11 cellular contexts compared by ENCODE assay signal in the genomic region with DNA sequence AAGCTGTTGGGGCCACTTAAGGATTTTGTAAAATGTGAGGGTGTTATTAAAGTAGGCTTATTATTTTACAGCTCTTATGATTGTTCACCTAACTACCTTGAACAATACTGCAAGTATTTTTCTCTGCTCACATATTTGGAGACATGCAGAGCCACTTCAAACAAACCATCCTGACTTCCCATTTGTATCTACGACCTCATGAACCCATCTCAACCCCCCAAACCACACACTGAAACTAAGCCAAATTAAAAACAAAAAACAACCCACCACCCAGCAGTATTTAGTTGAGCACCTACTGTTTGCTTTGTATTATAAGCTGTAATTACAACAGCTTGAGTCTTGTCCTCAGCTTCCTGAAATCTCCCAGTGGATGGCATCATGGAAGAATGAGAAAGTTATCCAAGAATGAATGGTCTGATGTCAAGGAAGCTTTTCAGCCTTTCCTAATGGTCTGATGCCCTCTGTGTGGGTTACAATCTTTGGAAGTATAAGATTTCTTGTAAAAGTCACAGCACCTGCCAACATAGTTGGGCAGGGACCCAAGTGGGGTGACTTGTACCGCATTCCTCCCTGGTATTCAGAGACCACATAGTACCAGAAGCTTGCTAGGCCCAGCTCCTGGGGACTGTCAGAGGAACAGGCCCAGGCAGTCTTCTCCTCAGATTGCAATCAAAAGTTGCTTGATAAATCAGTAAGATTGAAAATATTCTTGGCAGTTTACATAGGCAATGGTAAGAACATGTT.
DNase-seq lines count a peak whose midpoint lies in the region; ATAC-seq and TF ChIP-seq lines count a peak whose summit lies in the region.
"Had no signal": no experiment of that assay in that cellular context is flagged by ENCODE, and none has a peak within 500 bp of the region (broad histone marks: within the 10 kb centered on the region; RNA-seq: fewer than 3 reads in every experiment).

No MANE protein-coding gene starts in this region.

- ATAC-seq in HG03520 (IDR thresholded peaks at IDR 0.05; ENCODE audit: unreplicated experiment), result no peak

- H3K27me3 ChIP-seq in CD4-positive, alpha-beta memory T cell (ENCODE audit: insufficient read depth, low read length), result no peaks in the 10 kb centered on the region
- no peaks in the 10 kb centered on the region for H3K27me3 ChIP-seq in MG63
- H3K27me3 ChIP-seq in esophagus muscularis mucosa, result no peaks in the 10 kb centered on the region
- no peaks in the 10 kb centered on the region for H3K27me3 ChIP-seq in sigmoid colon

- CTCF ChIA-PET in CD4-positive, alpha-beta memory T cell (lab: Charles Lee; ENCODE audit: partially characterized antibody), result interaction anchor here (0.7 to 1.8 kb wide), 7 partner anchors 33 to 440 kb away, joined by 3 to 6 read pairs (median 3); no protein-coding TSS in a partner anchor
- CTCF ChIA-PET in activated CD4-positive, alpha-beta memory T cell treated with anti-CD3 and anti-CD28 coated beads for 36 hours (lab: Charles Lee), result interaction anchor here (1.1 to 1.6 kb wide), 2 partner anchors 127 to 339 kb away, joined by 3 to 4 read pairs; no protein-coding TSS in a partner anchor

- no peak for TF ChIP-seq CTCF in esophagus muscularis mucosa (IDR thresholded peaks at IDR 0.05)
- no peak for TF ChIP-seq CTCF in sigmoid colon (IDR thresholded peaks at IDR 0.05)

- peaks cover 0 to 8% of the 10 kb centered on the region in 2 donors for H3K36me3 Mint-ChIP-seq in CD4-positive, alpha-beta memory T cell
- H3K36me3 Mint-ChIP-seq in activated CD4-positive, alpha-beta memory T cell treated with anti-CD3 and anti-CD28 coated beads for 36 hours, result no peaks in the 10 kb centered on the region

- POLR2A ChIA-PET in CD4-positive, alpha-beta memory T cell (lab: Charles Lee; ENCODE audit: partially characterized antibody), result interaction anchor here (0.7 to 4.6 kb wide), 11 partner anchors 8 to 440 kb away, joined by 3 to 21 read pairs (median 8); no protein-coding TSS in a partner anchor
- POLR2A ChIA-PET in activated CD4-positive, alpha-beta memory T cell treated with anti-CD3 and anti-CD28 coated beads for 36 hours (lab: Charles Lee), result no interaction called here

- H3K36me3 ChIP-seq in CD4-positive, alpha-beta memory T cell (ENCODE audit: insufficient read depth, low read length), result no peaks in the 10 kb centered on the region
- no peaks in the 10 kb centered on the region for H3K36me3 ChIP-seq in MG63
- H3K36me3 ChIP-seq in esophagus muscularis mucosa, result no peaks in the 10 kb centered on the region
- H3K36me3 ChIP-seq in sigmoid colon, result no peaks in the 10 kb centered on the region

- intact Hi-C loops in CD4-positive, alpha-beta memory T cell (cut with micrococcal nuclease), result no loop called here
- intact Hi-C loops in esophagus muscularis mucosa (cut with DNase I), result loop anchor here (10.0 kb wide), 1 partner anchor 111 kb away; no protein-coding TSS in a partner anchor
- intact Hi-C loops in sigmoid colon (cut with DNase I), result no loop called here
- intact Hi-C loops in activated CD4-positive, alpha-beta memory T cell treated with anti-CD3 and anti-CD28 coated beads for 36 hours (cut with micrococcal nuclease), result loop anchor here (10.0 kb wide), 1 partner anchor 409 kb away; no protein-coding TSS in a partner anchor

- no peak for DNase-seq in CD4-positive, alpha-beta memory T cell
- DNase-seq in MG63 (peak; percentile 49), esophagus muscularis mucosa (ENCODE audit: extremely low spot score) (no peak), sigmoid colon (no peak), UCSD-AML1 (lab: John Stamatoyannopoulos, UW; ENCODE audit: unreplicated experiment) (no peak), NCI-H2107 (lab: John Stamatoyannopoulos, UW) (no peak)
- DNase-seq in activated CD4-positive, alpha-beta memory T cell treated with anti-CD3 and anti-CD28 coated beads for 36 hours, result no peak
- DNase-seq: NCI-H446 treated with DMSO at 0.1 percent for 48 hours, retina, SIG-M5 had no signal

- H3K4me1 Mint-ChIP-seq in CD4-positive, alpha-beta memory T cell, result peaks cover 32 to 76% (median 58%) of the 10 kb centered on the region in 4 donors
- peaks cover 35% of the 10 kb centered on the region for H3K4me1 Mint-ChIP-seq in activated CD4-positive, alpha-beta memory T cell treated with anti-CD3 and anti-CD28 coated beads for 36 hours (ENCODE audit: low read depth)

- H3K4me3 ChIP-seq in CD4-positive, alpha-beta memory T cell (ENCODE audit: low read length in 2 of 2), result no peak overlapping the region
- no peak overlapping the region for H3K4me3 ChIP-seq in MG63
- H3K4me3 ChIP-seq in esophagus muscularis mucosa, result no peak overlapping the region
- H3K4me3 ChIP-seq in sigmoid colon, result no peak overlapping the region

- peak overlapping the region in 6 of 7 donors; percentile 15 to 94 (median 67) for H3K27ac Mint-ChIP-seq in CD4-positive, alpha-beta memory T cell
- H3K27ac Mint-ChIP-seq in activated CD4-positive, alpha-beta memory T cell treated with anti-CD3 and anti-CD28 coated beads for 36 hours, result no peak overlapping the region

- H3K4me3 Mint-ChIP-seq in CD4-positive, alpha-beta memory T cell, result peak overlapping the region in 7 of 8 donors; percentile 11 to 61 (median 49)
- H3K4me3 Mint-ChIP-seq in activated CD4-positive, alpha-beta memory T cell treated with anti-CD3 and anti-CD28 coated beads for 36 hours, result no peak overlapping the region

- no peaks in the 10 kb centered on the region for H3K9me3 ChIP-seq in CD4-positive, alpha-beta memory T cell (ENCODE audit: control insufficient read depth in 1 of 2, low read length in 2 of 2)
- no peaks in the 10 kb centered on the region for H3K9me3 ChIP-seq in MG63
- H3K9me3 ChIP-seq in esophagus muscularis mucosa, result no peaks in the 10 kb centered on the region
- no peaks in the 10 kb centered on the region for H3K9me3 ChIP-seq in sigmoid colon

- TF ChIP-seq POLR2A in esophagus muscularis mucosa (IDR thresholded peaks at IDR 0.05; ENCODE audit: low read depth) (no peak), sigmoid colon (IDR thresholded peaks at IDR 0.05) (no peak)

- TF ChIP-seq EP300 in esophagus muscularis mucosa (IDR thresholded peaks at IDR 0.05) (no peak), sigmoid colon (IDR thresholded peaks at IDR 0.05) (no peak)

- peaks cover 0 to 6% (median 1%) of the 10 kb centered on the region in 8 donors for H3K9me3 Mint-ChIP-seq in CD4-positive, alpha-beta memory T cell
- no peaks in the 10 kb centered on the region for H3K9me3 Mint-ChIP-seq in activated CD4-positive, alpha-beta memory T cell treated with anti-CD3 and anti-CD28 coated beads for 36 hours

- no peak overlapping the region for H3K27ac ChIP-seq in CD4-positive, alpha-beta memory T cell (ENCODE audit: low read depth, low read length)
- H3K27ac ChIP-seq in esophagus muscularis mucosa (replicated peaks in 1 of 4) (peak overlapping the region; percentile 49 to 69 (median 58)), sigmoid colon (peak overlapping the region; percentile 63 to 82 (median 70))

- peaks cover 68% of the 10 kb centered on the region for H3K4me1 ChIP-seq in CD4-positive, alpha-beta memory T cell (ENCODE audit: insufficient read depth, low read length)
- H3K4me1 ChIP-seq in esophagus muscularis mucosa, result peaks cover 24 to 42% (median 38%) of the 10 kb centered on the region in 4 donors
- peaks cover 0 to 48% (median 35%) of the 10 kb centered on the region in 4 donors for H3K4me1 ChIP-seq in sigmoid colon

- WGBS in esophagus muscularis mucosa, result 83% methylated on average over 2 of the region's 2 CpGs
- WGBS in sigmoid colon, 2 donors, result 66 to 74% methylated on average over 2 of the region's 2 CpGs

- no peaks in the 10 kb centered on the region for H3K27me3 Mint-ChIP-seq in CD4-positive, alpha-beta memory T cell
- H3K27me3 Mint-ChIP-seq in activated CD4-positive, alpha-beta memory T cell treated with anti-CD3 and anti-CD28 coated beads for 36 hours, result no peaks in the 10 kb centered on the region

Comparison
In these comparisons a context has a peak if more than half of its experiments do, and no peak if none do; other contexts are left out.
1. intact Hi-C loops: an anchor here in esophagus muscularis mucosa (10.0 kb wide) and activated CD4-positive, alpha-beta memory T cell treated with anti-CD3 and anti-CD28 coated beads for 36 hours (10.0 kb wide); none called in CD4-positive, alpha-beta memory T cell and sigmoid colon.